14 cellular contexts compared by ENCODE assay signal in the genomic region with DNA sequence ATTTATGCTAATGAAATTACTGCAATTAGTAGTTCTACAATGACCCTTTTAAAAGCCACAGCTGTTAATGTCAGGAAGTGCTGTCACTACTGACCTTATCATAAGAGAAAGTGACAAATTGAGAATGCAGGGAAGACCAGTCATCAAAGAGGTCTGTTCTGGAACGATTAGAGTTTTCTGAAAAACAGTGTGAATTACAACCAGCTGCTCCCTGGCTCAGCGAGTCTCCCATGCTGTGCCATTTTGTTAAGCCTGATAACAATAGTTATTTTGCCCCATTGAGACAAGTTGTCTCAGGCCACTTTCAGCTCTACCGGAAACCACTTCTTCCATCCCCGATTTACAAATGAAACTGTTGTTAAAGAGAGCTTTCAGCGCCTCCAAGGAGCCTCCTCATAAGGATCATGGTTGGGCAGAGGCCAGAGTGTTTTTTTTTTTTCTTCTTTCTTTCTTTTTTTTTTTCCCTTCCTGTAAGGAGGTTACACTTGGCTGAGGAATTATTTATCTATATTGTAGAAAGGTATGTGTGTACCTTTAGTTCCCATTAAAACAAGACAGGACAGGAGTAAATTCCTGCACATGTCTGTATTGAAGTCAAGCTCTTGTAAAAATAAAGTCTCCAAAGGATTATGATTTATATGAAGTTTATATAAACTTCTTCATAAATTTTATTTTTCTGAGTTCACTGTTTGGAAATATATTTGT.
DNase-seq lines count a peak whose midpoint lies in the region; ATAC-seq and TF ChIP-seq lines count a peak whose summit lies in the region.
"Had no signal": no experiment of that assay in that cellular context is flagged by ENCODE, and none has a peak within 500 bp of the region (broad histone marks: within the 10 kb centered on the region; RNA-seq: fewer than 3 reads in every experiment).

No MANE protein-coding gene starts in this region.

- H3K4me1 ChIP-seq in NT2/D1 (ENCODE audit: insufficient read depth, insufficient read length) (no peaks in the 10 kb centered on the region), foreskin keratinocyte (no peaks in the 10 kb centered on the region)
- H3K4me1 ChIP-seq: left lung, prostate gland had no signal

- no peak for TF ChIP-seq CTCF in foreskin keratinocyte (conservative IDR thresholded peaks at IDR 0.05)

- ATAC-seq in foreskin keratinocyte (peak; percentile 17), HG02763 (IDR thresholded peaks at IDR 0.05; ENCODE audit: unreplicated experiment) (no peak)
- ATAC-seq: left lung had no signal

- H3K27ac ChIP-seq in foreskin keratinocyte = no peak overlapping the region
- H3K27ac ChIP-seq: left lung, prostate gland had no signal

- H3K9ac ChIP-seq in NT2/D1 (ENCODE audit: insufficient read length, low read depth) = no peak overlapping the region

- H3K9me3 ChIP-seq in NT2/D1 (ENCODE audit: insufficient read depth, low read length) = no peaks in the 10 kb centered on the region
- H3K9me3 ChIP-seq: left lung, prostate gland had no signal

- H3K4me3 ChIP-seq in NT2/D1 (ENCODE audit: insufficient read length, low read depth) = no peak overlapping the region
- H3K4me3 ChIP-seq: left lung, prostate gland had no signal

- H3K36me3 ChIP-seq in NT2/D1 (ENCODE audit: insufficient read depth, insufficient read length, low read length) = no peaks in the 10 kb centered on the region
- H3K36me3 ChIP-seq: left lung, prostate gland had no signal

- DNase-seq in NCI-H1417 (lab: John Stamatoyannopoulos, UW) = peak; percentile 12 to 87 (median 54)
- no peak for DNase-seq in NCI-H1417 treated with DMSO at 0.1 percent for 48 hours (lab: John Stamatoyannopoulos, UW)
- DNase-seq in NT2/D1 (ENCODE audit: low read depth, low spot score) = peak; percentile 96
- DNase-seq in foreskin keratinocyte = peak; percentile 58 to 66
- DNase-seq in pons (ENCODE audit: low spot score) = peak; percentile 62
- no peak for DNase-seq in activated T-cell treated with anti-CD3 and anti-CD28 coated beads, Interleukin-2, amount 50 U/mL, for 48 hours
- no peak for DNase-seq in UCSD-AML1 (lab: John Stamatoyannopoulos, UW; ENCODE audit: unreplicated experiment)
- DNase-seq: ACHN; activated CD8-positive, alpha-beta memory T cell treated with anti-CD3 and anti-CD28 coated beads, Interleukin-2, amount 50 U/mL, for 48 hours; left lung; NCI-H1048; stimulated activated CD4-positive, alpha-beta T cell treated with anti-CD3 and anti-CD28 coated beads, Interleukin-4, amount 100 ng/mL, for 4 hours had no signal

- H3K27me3 ChIP-seq in NT2/D1 (ENCODE audit: insufficient read depth, insufficient read length) = no peaks in the 10 kb centered on the region
- H3K27me3 ChIP-seq in foreskin keratinocyte = no peaks in the 10 kb centered on the region
- H3K27me3 ChIP-seq: left lung had no signal

Comparison
In these comparisons a context has a peak if more than half of its experiments do, and no peak if none do; other contexts are left out.
1. DNase-seq: peak in NCI-H1417 (3 of 3), NT2/D1 (single experiment), foreskin keratinocyte (2 of 2) and pons (single experiment); none in NCI-H1417 treated with DMSO at 0.1 percent for 48 hours (single experiment), activated T-cell treated with anti-CD3 and anti-CD28 coated beads, Interleukin-2, amount 50 U/mL, for 48 hours (0 of 2) and UCSD-AML1 (single experiment).